In genomic region chr2:225164406-225165048, GRCh38 we compare ENCODE assay signal across 22 cellular contexts.
DNase-seq lines count a peak whose midpoint lies in the region; ATAC-seq and TF ChIP-seq lines count a peak whose summit lies in the region.
"Had no signal": no experiment of that assay in that cellular context is flagged by ENCODE, and none has a peak within 500 bp of the region (broad histone marks: within the 10 kb centered on the region; RNA-seq: fewer than 3 reads in every experiment).

No MANE protein-coding gene starts in this region.

- H3K27ac ChIP-seq in SJCRH30 (peak overlapping the region; percentile 72), upper lobe of right lung (no peak overlapping the region), uterus (no peak overlapping the region)
- H3K27ac ChIP-seq: body of pancreas, colonic mucosa, foreskin keratinocyte, neural progenitor cell, PC-9 had no signal

- H3K4me1 ChIP-seq in SJCRH30 (peaks cover 17% of the 10 kb centered on the region), upper lobe of right lung (no peaks in the 10 kb centered on the region), uterus (no peaks in the 10 kb centered on the region)
- H3K4me1 ChIP-seq: body of pancreas, colonic mucosa, foreskin keratinocyte, neural progenitor cell had no signal

- no peaks in the 10 kb centered on the region for H3K9me3 Mint-ChIP-seq in stimulated activated naive CD8-positive, alpha-beta T cell treated with anti-CD3 and anti-CD28 coated beads, Interleukin-15, Interleukin-2, amounts not matched to agents 100 ng/mL and 50 ng/mL, for 24 hours
- H3K9me3 Mint-ChIP-seq: activated T-cell treated with anti-CD3 and anti-CD28 coated beads, Interleukin-2, amount 50 U/mL, for 72 hours; neural progenitor cell; T-helper 1 cell treated with Interleukin-12 subunit alpha and Interleukin-12 subunit beta and Interleukin-4 antibody, amounts not matched to agents 30 μg/mL and 1 μg/mL, for 36 hours had no signal

- H3K27me3 ChIP-seq in SJCRH30 (no peaks in the 10 kb centered on the region), upper lobe of right lung (no peaks in the 10 kb centered on the region), uterus (no peaks in the 10 kb centered on the region)
- H3K27me3 ChIP-seq: body of pancreas, colonic mucosa, neural progenitor cell had no signal

- intact Hi-C loops in upper lobe of right lung (cut with DNase I): no loop called here
- intact Hi-C loops in uterus (cut with DNase I; ENCODE audit: low total_unique reads): no loop called here

- peak overlapping the region; percentile 41 for H3K4me3 ChIP-seq in SJCRH30
- H3K4me3 ChIP-seq in upper lobe of right lung: no peak overlapping the region
- no peak overlapping the region for H3K4me3 ChIP-seq in uterus
- H3K4me3 ChIP-seq: body of pancreas, colonic mucosa, neural progenitor cell, PC-9 had no signal

- TF ChIP-seq CTCF in upper lobe of right lung (IDR thresholded peaks at IDR 0.05) (no peak), uterus (IDR thresholded peaks at IDR 0.05) (no peak)

- DNase-seq in stimulated activated naive CD8-positive, alpha-beta T cell treated with anti-CD3 and anti-CD28 coated beads, Interleukin-15, Interleukin-2, amounts not matched to agents 100 U/mL and 50 U/mL, for 24 hours: no peak
- peak; percentile 80 to 90 for DNase-seq in SJCRH30
- peak; percentile 17 for DNase-seq in iris pigment epithelial cell (ENCODE audit: low read depth)
- no peak for DNase-seq in upper lobe of right lung
- no peak for DNase-seq in uterus
- DNase-seq: activated T-cell treated with anti-CD3 and anti-CD28 coated beads, Interleukin-2, amount 50 U/mL, for 72 hours; colonic mucosa; MM.1S; NCI-H1694 treated with DMSO at 0.1 percent for 48 hours; NCI-H526; PC-9; SIG-M5; stimulated activated CD4-positive, alpha-beta T cell treated with anti-CD3 and anti-CD28 coated beads, Interleukin-15, amount 100 ng/mL, for 24 hours had no signal

- no peaks in the 10 kb centered on the region for H3K36me3 Mint-ChIP-seq in stimulated activated naive CD8-positive, alpha-beta T cell treated with anti-CD3 and anti-CD28 coated beads, Interleukin-15, Interleukin-2, amounts not matched to agents 100 ng/mL and 50 ng/mL, for 24 hours (ENCODE audit: low read depth)
- H3K36me3 Mint-ChIP-seq: neural progenitor cell had no signal

- H3K27ac Mint-ChIP-seq in stimulated activated naive CD8-positive, alpha-beta T cell treated with anti-CD3 and anti-CD28 coated beads, Interleukin-15, Interleukin-2, amounts not matched to agents 100 ng/mL and 50 ng/mL, for 24 hours: peak overlapping the region; percentile 1
- H3K27ac Mint-ChIP-seq: activated naive CD8-positive, alpha-beta T cell; activated T-cell treated with anti-CD3 and anti-CD28 coated beads, Interleukin-2, amount 50 U/mL, for 72 hours; IgD-negative memory B cell; neural progenitor cell; T-helper 1 cell treated with Interleukin-12 subunit alpha and Interleukin-12 subunit beta and Interleukin-4 antibody, amounts not matched to agents 30 μg/mL and 1 μg/mL, for 36 hours had no signal

- H3K27me3 Mint-ChIP-seq in stimulated activated naive CD8-positive, alpha-beta T cell treated with anti-CD3 and anti-CD28 coated beads, Interleukin-15, Interleukin-2, amounts not matched to agents 100 ng/mL and 50 ng/mL, for 24 hours: peaks cover 3% of the 10 kb centered on the region

- H3K4me1 Mint-ChIP-seq in stimulated activated naive CD8-positive, alpha-beta T cell treated with anti-CD3 and anti-CD28 coated beads, Interleukin-15, Interleukin-2, amounts not matched to agents 100 ng/mL and 50 ng/mL, for 24 hours (ENCODE audit: low read depth): peaks cover 4% of the 10 kb centered on the region
- H3K4me1 Mint-ChIP-seq: neural progenitor cell had no signal

- no peak overlapping the region for H3K4me3 Mint-ChIP-seq in stimulated activated naive CD8-positive, alpha-beta T cell treated with anti-CD3 and anti-CD28 coated beads, Interleukin-15, Interleukin-2, amounts not matched to agents 100 ng/mL and 50 ng/mL, for 24 hours
- H3K4me3 Mint-ChIP-seq: activated naive CD8-positive, alpha-beta T cell; activated T-cell treated with anti-CD3 and anti-CD28 coated beads, Interleukin-2, amount 50 U/mL, for 72 hours; IgD-negative memory B cell; neural progenitor cell; T-helper 1 cell treated with Interleukin-12 subunit alpha and Interleukin-12 subunit beta and Interleukin-4 antibody, amounts not matched to agents 30 μg/mL and 1 μg/mL, for 36 hours had no signal

- no peaks in the 10 kb centered on the region for H3K9me3 ChIP-seq in SJCRH30 (replicated peaks)
- no peaks in the 10 kb centered on the region for H3K9me3 ChIP-seq in upper lobe of right lung
- H3K9me3 ChIP-seq in uterus: no peaks in the 10 kb centered on the region
- H3K9me3 ChIP-seq: body of pancreas, colonic mucosa had no signal

- ATAC-seq in stimulated activated naive CD8-positive, alpha-beta T cell treated with anti-CD3 and anti-CD28 coated beads, Interleukin-15, Interleukin-2, amounts not matched to agents 100 U/mL and 50 U/mL, for 24 hours: no peak
- ATAC-seq in upper lobe of right lung (peak; percentile 80), HG03025 (IDR thresholded peaks at IDR 0.05; ENCODE audit: low FRiP score, unreplicated experiment) (no peak), HG02970 (IDR thresholded peaks at IDR 0.05; ENCODE audit: low FRiP score, unreplicated experiment) (no peak)
- ATAC-seq: activated T-cell treated with anti-CD3 and anti-CD28 coated beads, Interleukin-2, amount 50 U/mL, for 72 hours; body of pancreas had no signal

- H3K36me3 ChIP-seq in SJCRH30: no peaks in the 10 kb centered on the region
- no peaks in the 10 kb centered on the region for H3K36me3 ChIP-seq in upper lobe of right lung
- no peaks in the 10 kb centered on the region for H3K36me3 ChIP-seq in uterus
- H3K36me3 ChIP-seq: colonic mucosa, neural progenitor cell had no signal

- no peak for TF ChIP-seq POLR2A in uterus (IDR thresholded peaks at IDR 0.05)

Comparison
In these comparisons a context has a peak if more than half of its experiments do, and no peak if none do; other contexts are left out.
1. DNase-seq: peak in SJCRH30 (2 of 2) and iris pigment epithelial cell (single experiment); none in stimulated activated naive CD8-positive, alpha-beta T cell treated with anti-CD3 and anti-CD28 coated beads, Interleukin-15, Interleukin-2, amounts not matched to agents 100 U/mL and 50 U/mL, for 24 hours (single experiment), upper lobe of right lung (single experiment) and uterus (0 of 2).